ENCODE assay signal across 1 cellular context in the genomic region with DNA sequence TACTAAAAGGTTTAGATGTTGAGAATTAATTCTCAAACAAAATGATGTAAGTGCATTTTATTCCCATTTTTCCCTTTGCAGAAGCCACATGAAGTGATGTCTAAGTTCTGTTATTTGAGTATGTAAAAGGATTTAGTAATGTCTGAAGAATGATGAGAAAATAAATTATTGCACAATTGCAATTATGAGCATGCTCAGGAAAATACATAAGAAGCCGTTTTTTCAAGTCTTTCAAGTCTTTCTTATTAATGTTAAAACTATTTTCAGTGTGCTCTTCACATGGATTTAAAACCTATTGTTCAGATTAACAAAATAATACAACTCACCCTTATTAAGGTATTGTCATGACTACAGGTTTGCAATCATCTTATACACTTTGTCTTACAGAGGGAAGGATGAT.
TF ChIP-seq lines count a peak whose summit lies in the region.

No MANE protein-coding gene starts in this region.

TF ChIP-seq in K562, 482 proteins besides CTCF, POLR2A, EP300 and RAD21:
- no peak for TF ChIP-seq MTA3 (IDR thresholded peaks at IDR 0.05; ENCODE audit: borderline replicate concordance)
- no peak for TF ChIP-seq BMI1 (IDR thresholded peaks at IDR 0.05; ENCODE audit: low read length)
- TF ChIP-seq ZNF764 (CRISPR knock-in tag; IDR thresholded peaks at IDR 0.05; ENCODE audit: low read depth) = no peak
- TF ChIP-seq NFATC3 (IDR thresholded peaks at IDR 0.05) = no peak
- no peak for TF ChIP-seq HOXB6 (CRISPR knock-in tag; IDR thresholded peaks at IDR 0.05; ENCODE audit: borderline replicate concordance)
- no peak for TF ChIP-seq TAF1 (IDR thresholded peaks at IDR 0.05; ENCODE audit: control insufficient read depth, extremely low read depth, insufficient read depth, low read length, severe bottlenecking)
- TF ChIP-seq CEBPB (tag; IDR thresholded peaks at IDR 0.05) = peak; percentile 25; the same call in 1 of the 2 replicates
- TF ChIP-seq PHB (CRISPR knock-in tag; IDR thresholded peaks at IDR 0.05) = no peak
